In the genomic region with DNA sequence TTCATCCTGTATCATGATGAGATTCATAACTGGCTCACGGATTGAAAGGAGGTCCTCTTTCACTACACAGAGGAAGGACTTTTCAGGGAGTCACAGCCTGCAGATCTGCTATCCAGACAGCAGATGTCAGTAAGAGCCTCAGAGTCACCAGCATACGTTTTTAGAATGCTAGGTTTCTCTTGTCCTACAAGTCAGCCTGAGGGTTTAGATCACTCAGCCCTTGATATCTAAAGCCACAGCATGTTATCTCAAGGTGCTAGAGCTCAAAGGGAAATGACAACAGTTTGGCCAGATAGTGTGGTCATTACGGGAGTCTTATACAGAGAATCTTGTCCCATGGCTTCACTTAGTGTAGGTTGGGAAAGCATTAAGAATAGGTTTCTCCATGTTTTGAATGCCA, we compare ENCODE assay signal across 8 cellular contexts. TPM values are rescaled to one million over a fixed set of nuclear protein-coding genes. Genes with fewer than 3 reads are reported as not detected.
A peak's percentile ranks its signal among the peaks of the same experiment; 100 is the strongest.
DNase-seq lines count a peak whose midpoint lies in the region; ATAC-seq, FAIRE-seq and TF ChIP-seq lines count a peak whose summit lies in the region.

No MANE protein-coding gene starts in this region.

- POLR2A ChIA-PET in naive thymus-derived CD4-positive, alpha-beta T cell (lab: Charles Lee) = no interaction called here

- no peaks in the 10 kb centered on the region for H3K27me3 ChIP-seq in naive thymus-derived CD4-positive, alpha-beta T cell (ENCODE audit: control insufficient read depth in 2 of 2, insufficient read depth in 2 of 2, low read length in 2 of 2)

- H3K9me3 ChIP-seq in naive thymus-derived CD4-positive, alpha-beta T cell (ENCODE audit: control insufficient read depth in 2 of 3, low read length in 3 of 3) = no peaks in the 10 kb centered on the region

- CTCF ChIA-PET in naive thymus-derived CD4-positive, alpha-beta T cell (lab: Charles Lee) = no interaction called here

- no peak overlapping the region for H3K4me3 Mint-ChIP-seq in naive thymus-derived CD4-positive, alpha-beta T cell

- no peak overlapping the region for H3K27ac ChIP-seq in naive thymus-derived CD4-positive, alpha-beta T cell (ENCODE audit: low read depth, low read length)

- FAIRE-seq in frontal cortex (lab: Jason Lieb, UNC) = no peak

- peaks cover 22 to 61% (median 38%) of the 10 kb centered on the region in 5 donors for H3K27me3 Mint-ChIP-seq in naive thymus-derived CD4-positive, alpha-beta T cell

- no peaks in the 10 kb centered on the region for H3K4me1 ChIP-seq in naive thymus-derived CD4-positive, alpha-beta T cell (ENCODE audit: control insufficient read depth in 2 of 2, insufficient read depth in 2 of 2, low read length in 2 of 2)

- no peaks in the 10 kb centered on the region for H3K36me3 ChIP-seq in naive thymus-derived CD4-positive, alpha-beta T cell (ENCODE audit: control insufficient read depth in 2 of 3, insufficient read depth in 3 of 3, low read length in 3 of 3)

- peak; percentile 57 for DNase-seq in AG08395 (ENCODE audit: low spot score)
- peak; percentile 18 for DNase-seq in NCI-H1694 (lab: John Stamatoyannopoulos, UW)
- DNase-seq in T47D (ENCODE audit: low read depth in 1 of 2, low spot score in 1 of 2) = peak; percentile 44 to 82
- DNase-seq in naive thymus-derived CD4-positive, alpha-beta T cell = no peak
- DNase-seq in epidermal melanocyte (ENCODE audit: insufficient read length, low spot score) = no peak
- no peak for DNase-seq in central memory CD4-positive, alpha-beta T cell
- no peak for DNase-seq in frontal cortex (ENCODE audit: low spot score in 2 of 2)

- H3K4me1 Mint-ChIP-seq in naive thymus-derived CD4-positive, alpha-beta T cell = peaks cover 0 to 6% (median 0%) of the 10 kb centered on the region in 7 donors

- intact Hi-C loops in naive thymus-derived CD4-positive, alpha-beta T cell (cut with micrococcal nuclease) = no loop called here

- TF ChIP-seq CTCF in GM12873 (IDR thresholded peaks at IDR 0.05; ENCODE audit: insufficient read depth, low read depth, low read length, missing control alignments) = peak; percentile 76

- H3K4me3 ChIP-seq in naive thymus-derived CD4-positive, alpha-beta T cell (ENCODE audit: low read length) = no peak overlapping the region

- no peaks in the 10 kb centered on the region for H3K36me3 Mint-ChIP-seq in naive thymus-derived CD4-positive, alpha-beta T cell

- H3K9me3 Mint-ChIP-seq in naive thymus-derived CD4-positive, alpha-beta T cell = no peaks in the 10 kb centered on the region

- no peak overlapping the region for H3K27ac Mint-ChIP-seq in naive thymus-derived CD4-positive, alpha-beta T cell

- in situ Hi-C loops in T47D (cut with HindIII; ENCODE audit: low pct_unique_long_range_greater_than_20kb, low sequenced_read_pairs) = no loop called here

- peak; percentile 64 for ATAC-seq in naive thymus-derived CD4-positive, alpha-beta T cell

RNA-seq across cellular contexts. Expression of a gene that starts 30.9 kb away (rescaled TPM):
- 1 to 10 TPM in 1 of 5 experiments, under 1 TPM in 1, not detected in 3; 0.27 to 4.1 TPM for total RNA-seq in naive thymus-derived CD4-positive, alpha-beta T cell
- under 1 TPM in 1 of 2 donors, not detected in 1; 0.12 TPM for polyA plus RNA-seq in naive thymus-derived CD4-positive, alpha-beta T cell
- not detected for total RNA-seq in frontal cortex

Comparison
In these comparisons a context has a peak if more than half of its experiments do, and no peak if none do; other contexts are left out.
1. DNase-seq: peak in AG08395 (single experiment), NCI-H1694 (single experiment) and T47D (2 of 2); none in naive thymus-derived CD4-positive, alpha-beta T cell (0 of 9), epidermal melanocyte (single experiment), central memory CD4-positive, alpha-beta T cell (single experiment) and frontal cortex (0 of 2).